32 cellular contexts compared by ENCODE assay signal in the genomic region with DNA sequence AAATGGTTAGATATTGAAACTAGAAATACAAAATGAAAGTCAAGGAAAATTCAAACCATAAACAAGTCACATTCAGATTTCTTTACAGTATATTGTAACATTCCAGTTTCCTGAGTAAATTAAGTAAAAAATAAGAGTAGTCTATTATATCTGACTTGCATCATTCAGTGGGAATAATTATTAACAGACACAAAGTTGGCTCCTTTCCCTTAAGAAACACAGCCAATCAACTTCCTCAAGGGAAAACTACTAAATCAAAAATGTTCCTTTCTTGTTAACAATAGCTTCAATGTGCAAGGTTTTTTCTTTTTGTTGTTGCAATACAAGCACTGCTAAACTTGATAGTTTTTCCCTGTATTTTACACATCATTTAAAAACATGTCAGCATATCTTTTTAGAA. TPM values are rescaled to one million over a fixed set of nuclear protein-coding genes. Genes with fewer than 3 reads are reported as not detected.
DNase-seq lines count a peak whose midpoint lies in the region; ATAC-seq, FAIRE-seq and TF ChIP-seq lines count a peak whose summit lies in the region.
"Had no signal": no experiment of that assay in that cellular context is flagged by ENCODE, and none has a peak within 500 bp of the region (broad histone marks: within the 10 kb centered on the region; RNA-seq: fewer than 3 reads in every experiment).

No MANE protein-coding gene starts in this region.

- no peak for DNase-seq in left ventricle myocardium inferior
- no peak for DNase-seq in left ventricle myocardium superior
- DNase-seq in endothelial cell (ENCODE audit: low spot score): no peak
- DNase-seq in kidney: no peak
- DNase-seq in type B pancreatic cell (ENCODE audit: extremely low spot score, unreplicated experiment): no peak
- no peak for DNase-seq in cortex of kidney (lab: John Stamatoyannopoulos, UW)
- no peak for DNase-seq in COLO668 (lab: John Stamatoyannopoulos, UW; ENCODE audit: unreplicated experiment)
- DNase-seq: activated CD4-positive, alpha-beta T cell treated with anti-CD3 and anti-CD28 coated beads, Interleukin-2, amount 50 U/mL, for 1 hour; activated naive CD8-positive, alpha-beta T cell treated with anti-CD3 and anti-CD28 coated beads, Interleukin-2, amount 50 U/mL, for 24 hours; activated T-cell treated with anti-CD3 and anti-CD28 coated beads, Interleukin-2, amount 50 U/mL, for 48 hours; BE2C; erythroblast; GDM1; glutamatergic neuron; NCI-H2029; NCI-H524 treated with DMSO at 0.1 percent for 48 hours; nephron progenitor cell; ovary; PC-9; right cardiac atrium; SHP77; stimulated activated CD4-positive, alpha-beta T cell treated with anti-CD3 and anti-CD28 coated beads, Interleukin-4, amount 100 ng/mL, for 4 hours; WERI-Rb-1 had no signal

- H3K27ac Mint-ChIP-seq in endothelial cell (ENCODE audit: unreplicated experiment) (no peak overlapping the region), type B pancreatic cell (no peak overlapping the region)
- H3K27ac Mint-ChIP-seq: activated naive CD8-positive, alpha-beta T cell treated with anti-CD3 and anti-CD28 coated beads, Interleukin-2, amount 50 U/mL, for 24 hours; nephron progenitor cell; stimulated activated memory B cell treated with anti-CD40 and anti-IgM and Interleukin-4, amounts not matched to agents 10 μg/mL and 1 μg/mL and 100 μg/mL, for 72 hours; T-helper 2 cell treated with Interferon-gamma antibody and Interleukin-4, amounts not matched to agents 5 μg/mL and 100 μg/mL, for 36 hours had no signal

- no peak overlapping the region for H3K9ac ChIP-seq in kidney (ENCODE audit: low read length in 2 of 2)

- H3K36me3 ChIP-seq in left ventricle myocardium inferior: peaks cover 63% of the 10 kb centered on the region
- peaks cover 11 to 36% of the 10 kb centered on the region in 2 donors for H3K36me3 ChIP-seq in kidney (ENCODE audit: control insufficient read depth in 1 of 2, insufficient read depth in 2 of 2, low read length in 2 of 2)
- H3K36me3 ChIP-seq: ovary had no signal

- peak overlapping the region; percentile 42 for H3K27ac ChIP-seq in left ventricle myocardium inferior (replicated peaks)
- H3K27ac ChIP-seq in kidney (ENCODE audit: low read depth in 2 of 2, low read length in 2 of 2): peak overlapping the region in 1 of 2 donors; percentile 68
- H3K27ac ChIP-seq: 22Rv1, ovary, PC-9, WERI-Rb-1 had no signal

- H3K36me3 Mint-ChIP-seq in endothelial cell (ENCODE audit: low read depth, unreplicated experiment) (peaks cover 54% of the 10 kb centered on the region), type B pancreatic cell (peaks cover 49% of the 10 kb centered on the region)

- peaks cover 42% of the 10 kb centered on the region for H3K4me1 ChIP-seq in left ventricle myocardium inferior
- H3K4me1 ChIP-seq in kidney (ENCODE audit: control insufficient read depth in 1 of 2, insufficient read depth in 1 of 2, low read depth in 1 of 2, low read length in 2 of 2): peaks cover 21 to 25% of the 10 kb centered on the region in 2 donors
- H3K4me1 ChIP-seq: BE2C, HAP-1 had no signal

- H3K4me1 Mint-ChIP-seq in endothelial cell (ENCODE audit: unreplicated experiment): peaks cover 19% of the 10 kb centered on the region
- no peaks in the 10 kb centered on the region for H3K4me1 Mint-ChIP-seq in type B pancreatic cell (ENCODE audit: unreplicated experiment)
- H3K4me1 Mint-ChIP-seq: activated naive CD8-positive, alpha-beta T cell treated with anti-CD3 and anti-CD28 coated beads, Interleukin-2, amount 50 U/mL, for 24 hours; central memory CD8-positive, alpha-beta T cell; nephron progenitor cell; stimulated activated memory B cell treated with anti-CD40 and anti-IgM and Interleukin-4, amounts not matched to agents 10 μg/mL and 1 μg/mL and 100 μg/mL, for 72 hours had no signal

- H3K27me3 Mint-ChIP-seq in endothelial cell (ENCODE audit: unreplicated experiment): peaks cover 5% of the 10 kb centered on the region
- H3K27me3 Mint-ChIP-seq in type B pancreatic cell: no peaks in the 10 kb centered on the region
- H3K27me3 Mint-ChIP-seq: activated naive CD8-positive, alpha-beta T cell treated with anti-CD3 and anti-CD28 coated beads, Interleukin-2, amount 50 U/mL, for 24 hours; central memory CD8-positive, alpha-beta T cell; stimulated activated memory B cell treated with anti-CD40 and anti-IgM and Interleukin-4, amounts not matched to agents 10 μg/mL and 1 μg/mL and 100 μg/mL, for 72 hours had no signal

- ATAC-seq in left ventricle myocardium superior (no peak), GM21529 (IDR thresholded peaks at IDR 0.05; ENCODE audit: unreplicated experiment) (no peak)
- ATAC-seq: activated naive CD8-positive, alpha-beta T cell treated with anti-CD3 and anti-CD28 coated beads, Interleukin-2, amount 50 U/mL, for 24 hours; right cardiac atrium; stimulated activated memory B cell treated with anti-CD40 and anti-IgM and Interleukin-4, amounts not matched to agents 10 μg/mL and 1 μg/mL and 100 μg/mL, for 72 hours had no signal

- no peak for TF ChIP-seq CTCF in left ventricle myocardium inferior (IDR thresholded peaks at IDR 0.05; ENCODE audit: borderline replicate concordance)
- TF ChIP-seq CTCF in endothelial cell (IDR thresholded peaks at IDR 0.05; ENCODE audit: unreplicated experiment): no peak
- no peak for TF ChIP-seq CTCF in kidney (IDR thresholded peaks at IDR 0.05; ENCODE audit: borderline replicate concordance, extremely low read depth, insufficient read depth)
- no peak for TF ChIP-seq CTCF in type B pancreatic cell (conservative IDR thresholded peaks at IDR 0.05)

- H3K9me3 Mint-ChIP-seq in endothelial cell (ENCODE audit: unreplicated experiment) (no peaks in the 10 kb centered on the region), type B pancreatic cell (no peaks in the 10 kb centered on the region)
- H3K9me3 Mint-ChIP-seq: activated naive CD8-positive, alpha-beta T cell treated with anti-CD3 and anti-CD28 coated beads, Interleukin-2, amount 50 U/mL, for 24 hours; central memory CD8-positive, alpha-beta T cell; nephron progenitor cell; stimulated activated memory B cell treated with anti-CD40 and anti-IgM and Interleukin-4, amounts not matched to agents 10 μg/mL and 1 μg/mL and 100 μg/mL, for 72 hours; T-helper 2 cell treated with Interferon-gamma antibody and Interleukin-4, amounts not matched to agents 5 μg/mL and 100 μg/mL, for 36 hours had no signal

- H3K4me3 ChIP-seq in left ventricle myocardium inferior (no peak overlapping the region), kidney (ENCODE audit: low read length in 2 of 2) (no peak overlapping the region)
- H3K4me3 ChIP-seq: HAP-1, ovary, PC-9 had no signal

- H3K4me3 Mint-ChIP-seq in endothelial cell (ENCODE audit: unreplicated experiment) (peak overlapping the region; percentile 26), type B pancreatic cell (no peak overlapping the region)
- H3K4me3 Mint-ChIP-seq: activated naive CD8-positive, alpha-beta T cell treated with anti-CD3 and anti-CD28 coated beads, Interleukin-2, amount 50 U/mL, for 24 hours; central memory CD8-positive, alpha-beta T cell; nephron progenitor cell; stimulated activated memory B cell treated with anti-CD40 and anti-IgM and Interleukin-4, amounts not matched to agents 10 μg/mL and 1 μg/mL and 100 μg/mL, for 72 hours; T-helper 2 cell treated with Interferon-gamma antibody and Interleukin-4, amounts not matched to agents 5 μg/mL and 100 μg/mL, for 36 hours had no signal

- peak; percentile 96 for FAIRE-seq in kidney (lab: Jason Lieb, UNC)
- FAIRE-seq: islet of Langerhans, urothelium cell line had no signal

- no peaks in the 10 kb centered on the region for H3K9me3 ChIP-seq in left ventricle myocardium inferior (replicated peaks)
- no peaks in the 10 kb centered on the region for H3K9me3 ChIP-seq in kidney (ENCODE audit: control insufficient read depth in 1 of 2, low read length in 2 of 2)
- H3K9me3 ChIP-seq: BE2C, HAP-1, ovary had no signal

- intact Hi-C loops in left ventricle myocardium inferior (cut with micrococcal nuclease) (no loop called here), left ventricle myocardium superior (cut with micrococcal nuclease) (no loop called here), kidney (cut with DNase I) (no loop called here)

- H3K27me3 ChIP-seq in left ventricle myocardium inferior (ENCODE audit: low read depth): no peaks in the 10 kb centered on the region
- H3K27me3 ChIP-seq: BE2C, ovary had no signal

RNA-seq across cellular contexts. Expression of gene DNAAF9, which starts 33.2 kb away (rescaled TPM):
- total RNA-seq in left ventricle myocardium inferior (26.2 TPM), left ventricle myocardium superior (20.1 TPM), endothelial cell (ENCODE audit: unreplicated experiment) (18.8 TPM), kidney (25.2 TPM), type B pancreatic cell (ENCODE audit: low replicate concordance) (17.3 and 19.1 TPM in 2 replicates)
- polyA plus RNA-seq in kidney (ENCODE audit: insufficient read depth, low read depth, low replicate concordance): 7.3 TPM
- total RNA-seq: HT-29 had no signal
